ENCODE assay signal across 8 cellular contexts in genomic region chr12:27733052-27733656, GRCh38. TPM values are rescaled to one million over a fixed set of nuclear protein-coding genes. Genes with fewer than 3 reads are reported as not detected.
DNase-seq lines count a peak whose midpoint lies in the region; ATAC-seq and FAIRE-seq lines count a peak whose summit lies in the region.

No MANE protein-coding gene starts in this region.

- 61% methylated on average over 2 of the region's 3 CpGs for WGBS in mesenchymal stem cell

- no peak overlapping the region for H2BK12ac ChIP-seq in mesenchymal stem cell (ENCODE audit: low read length in 2 of 2)

- peak; percentile 30 to 62 for DNase-seq in AML-193 (lab: John Stamatoyannopoulos, UW)
- peak; percentile 67 for DNase-seq in HTR-8/SVneo (ENCODE audit: insufficient read length, low spot score)
- peak; percentile 18 for DNase-seq in SK-N-DZ (ENCODE audit: low spot score)
- peak; percentile 28 for DNase-seq in cerebellum (ENCODE audit: low spot score)
- peak; percentile 37 for DNase-seq in mesenchymal stem cell

- no peak overlapping the region for H2BK15ac ChIP-seq in mesenchymal stem cell (ENCODE audit: low read depth, poor library complexity, severe bottlenecking)

- ATAC-seq in GM18502 (IDR thresholded peaks at IDR 0.05; ENCODE audit: poor library complexity, unreplicated experiment), result peak; percentile 79
- ATAC-seq in HG02642 (IDR thresholded peaks at IDR 0.05; ENCODE audit: poor library complexity, unreplicated experiment), result no peak
- no peak for ATAC-seq in GM19467 (IDR thresholded peaks at IDR 0.05; ENCODE audit: unreplicated experiment)

- H2BK5ac ChIP-seq in mesenchymal stem cell (ENCODE audit: low read depth, low read length, poor library complexity, severe bottlenecking), result no peak overlapping the region

- H2AK5ac ChIP-seq in mesenchymal stem cell (ENCODE audit: low read length, severe bottlenecking), result no peak overlapping the region

- H4K8ac ChIP-seq in mesenchymal stem cell (ENCODE audit: low read length), result no peak overlapping the region

- FAIRE-seq in HTR-8/SVneo (lab: Jason Lieb, UNC), result peak; percentile 94

- H3K4me2 ChIP-seq in mesenchymal stem cell (ENCODE audit: low read length, poor library complexity, severe bottlenecking), result no peak overlapping the region

- peak overlapping the region; percentile 45 for H3K9ac ChIP-seq in mesenchymal stem cell (ENCODE audit: low read length)

- H3K27me3 ChIP-seq in mesenchymal stem cell (ENCODE audit: control insufficient read depth in 1 of 2, insufficient read depth in 1 of 2, low read length in 2 of 2), result no peaks in the 10 kb centered on the region

- H3K4ac ChIP-seq in mesenchymal stem cell (ENCODE audit: low read depth in 1 of 2, low read length in 2 of 2), result no peak overlapping the region

- H3K4me3 ChIP-seq in mesenchymal stem cell (ENCODE audit: insufficient read depth in 1 of 2, low read depth in 1 of 2, low read length in 2 of 2), result no peak overlapping the region

- no peaks in the 10 kb centered on the region for H3K4me1 ChIP-seq in mesenchymal stem cell (ENCODE audit: control insufficient read depth, insufficient read depth, low read depth, low read length)

- H4K91ac ChIP-seq in mesenchymal stem cell (ENCODE audit: low read length), result no peak overlapping the region

- peaks cover 14 to 66% of the 10 kb centered on the region in 2 experiments for H3K36me3 ChIP-seq in mesenchymal stem cell (ENCODE audit: control insufficient read depth in 1 of 2, insufficient read depth in 2 of 2, low read depth in 1 of 2, low read length in 2 of 2)

- no peak overlapping the region for H3K23ac ChIP-seq in mesenchymal stem cell (ENCODE audit: low read length in 2 of 2)

- no peak overlapping the region for H3K27ac ChIP-seq in mesenchymal stem cell (ENCODE audit: low read length, poor library complexity, severe bottlenecking)

- H2AFZ ChIP-seq in mesenchymal stem cell (ENCODE audit: low read depth, low read length), result no peak overlapping the region

- no peak overlapping the region for H3K18ac ChIP-seq in mesenchymal stem cell (ENCODE audit: low read depth in 1 of 2, low read length in 2 of 2)

- H3K9me3 ChIP-seq in mesenchymal stem cell (ENCODE audit: control insufficient read depth, low read length), result no peaks in the 10 kb centered on the region

- H3K14ac ChIP-seq in mesenchymal stem cell (ENCODE audit: low read length in 2 of 2), result no peak overlapping the region

- H2BK120ac ChIP-seq in mesenchymal stem cell (ENCODE audit: low read depth, low read length), result no peak overlapping the region

- H3K79me1 ChIP-seq in mesenchymal stem cell (replicated peaks; ENCODE audit: low read length, poor library complexity, severe bottlenecking), result peaks cover 13% of the 10 kb centered on the region

RNA-seq across cellular contexts. Expression of gene MRPS35, which starts 22.5 kb away (rescaled TPM):
- 128 and 131 TPM in 2 replicates for polyA plus RNA-seq in SK-N-DZ (2014; cell fraction: cytosol; rRNA removed)
- polyA plus RNA-seq in SK-N-DZ (2014; cell fraction: nucleus; rRNA removed), result 61.6 and 78.8 TPM in 2 replicates
- 36.1 TPM for total RNA-seq in cerebellum
- polyA plus RNA-seq in mesenchymal stem cell (2013, experiment 1 of 2), result 40.2 TPM
- polyA plus RNA-seq in mesenchymal stem cell (2013, experiment 2 of 2), result 42.8 TPM

RNA-seq across cellular contexts. Expression of gene REP15, which starts 36.9 kb away (rescaled TPM):
- not detected in 2 replicates for polyA plus RNA-seq in SK-N-DZ (2014; cell fraction: cytosol; rRNA removed)
- 0.30 TPM in 1 of 2 replicates, not detected in the other for polyA plus RNA-seq in SK-N-DZ (2014; cell fraction: nucleus; rRNA removed)
- 0.82 TPM for total RNA-seq in cerebellum
- polyA plus RNA-seq in mesenchymal stem cell (2013, experiment 1 of 2), result 0.55 TPM
- 0.56 TPM for polyA plus RNA-seq in mesenchymal stem cell (2013, experiment 2 of 2)

RNA-seq across cellular contexts. Expression of gene KLHL42, which starts 46.9 kb away (rescaled TPM):
- polyA plus RNA-seq in SK-N-DZ (2014; cell fraction: cytosol; rRNA removed), result 23.3 and 26.6 TPM in 2 replicates
- polyA plus RNA-seq in SK-N-DZ (2014; cell fraction: nucleus; rRNA removed), result 34.5 and 52.4 TPM in 2 replicates
- 59.2 TPM for total RNA-seq in cerebellum
- polyA plus RNA-seq in mesenchymal stem cell (2013, experiment 1 of 2), result 9.8 TPM
- polyA plus RNA-seq in mesenchymal stem cell (2013, experiment 2 of 2), result 10.0 TPM

RNA-seq across cellular contexts. Expression of gene MANSC4, which starts 46.9 kb away (rescaled TPM):
- not detected in 2 replicates for polyA plus RNA-seq in SK-N-DZ (2014; cell fraction: cytosol; rRNA removed)
- not detected in 2 replicates for polyA plus RNA-seq in SK-N-DZ (2014; cell fraction: nucleus; rRNA removed)
- 0.27 TPM for total RNA-seq in cerebellum
- not detected for polyA plus RNA-seq in mesenchymal stem cell (2013, experiment 1 of 2)
- polyA plus RNA-seq in mesenchymal stem cell (2013, experiment 2 of 2), result not detected
